Comparison of ENCODE assay signal across 8 cellular contexts in genomic region chr21:41369105-41369914, GRCh38. TPM values are rescaled to one million over a fixed set of nuclear protein-coding genes. Genes with fewer than 3 reads are reported as not detected.
A peak's percentile ranks its signal among the peaks of the same experiment; 100 is the strongest.
DNase-seq lines count a peak whose midpoint lies in the region; ATAC-seq lines count a peak whose summit lies in the region.

No MANE protein-coding gene starts in this region.

- H3K27ac ChIP-seq in BLaER1 treated with 17β-estradiol and CSF1 and Interleukin-3, amounts not matched to agents 10 nM and 100 nM: peak overlapping the region in 10 of 11 experiments; percentile 34 to 83 (median 70); a peak in 19 of 22 replicates

- peaks cover 0 to 63% (median 0%) of the 10 kb centered on the region in 11 experiments; a peak in 4 of 22 replicates for H4K20me1 ChIP-seq in BLaER1 treated with 17β-estradiol and CSF1 and Interleukin-3, amounts not matched to agents 10 nM and 100 nM

- peak overlapping the region; percentile 86 to 97 (median 95) for H3K4me2 ChIP-seq in BLaER1 treated with 17β-estradiol and CSF1 and Interleukin-3, amounts not matched to agents 10 nM and 100 nM

- H3K9ac ChIP-seq in BLaER1 treated with 17β-estradiol and CSF1 and Interleukin-3, amounts not matched to agents 10 nM and 100 nM: peak overlapping the region in 10 of 11 experiments; percentile 41 to 73 (median 60); a peak in 19 of 22 replicates

- peak overlapping the region; percentile 77 for H3K4me3 Mint-ChIP-seq in stimulated activated effector memory CD8-positive, alpha-beta T cell treated with anti-CD3 and anti-CD28 coated beads, Interleukin-12 subunit alpha, Interleukin-12 subunit beta, amount 100 ng/mL, for 72 hours

- H3K4me1 ChIP-seq in BLaER1 treated with 17β-estradiol and CSF1 and Interleukin-3, amounts not matched to agents 10 nM and 100 nM: peaks cover 49 to 61% (median 57%) of the 10 kb centered on the region in 10 experiments

- H3K36me3 Mint-ChIP-seq in activated naive CD4-positive, alpha-beta T cell treated with anti-CD3 and anti-CD28 coated beads, Interleukin-2, amount 50 U/mL, for 72 hours: peaks cover 9 to 19% of the 10 kb centered on the region in 2 donors
- H3K36me3 Mint-ChIP-seq in stimulated activated effector memory CD8-positive, alpha-beta T cell treated with anti-CD3 and anti-CD28 coated beads, Interleukin-12 subunit alpha, Interleukin-12 subunit beta, amount 100 ng/mL, for 72 hours: no peaks in the 10 kb centered on the region

- peak; percentile 85 for DNase-seq in NCI-H82 (lab: John Stamatoyannopoulos, UW)
- DNase-seq in activated naive CD4-positive, alpha-beta T cell treated with anti-CD3 and anti-CD28 coated beads, Interleukin-2, amount 50 U/mL, for 72 hours (ENCODE audit: low spot score in 2 of 2): peak; percentile 31 to 69
- DNase-seq in iPS-NIHi11 (ENCODE audit: low spot score): peak; percentile 84
- DNase-seq in stimulated activated effector memory CD8-positive, alpha-beta T cell treated with anti-CD3 and anti-CD28 coated beads, Interleukin-12 subunit alpha, Interleukin-12 subunit beta, amount 100 ng/mL, for 72 hours (ENCODE audit: low spot score in 2 of 2): peak in 1 of 2 donors; percentile 71

- H3K27me3 ChIP-seq in BLaER1 treated with 17β-estradiol and CSF1 and Interleukin-3, amounts not matched to agents 10 nM and 100 nM: no peaks in the 10 kb centered on the region

- no peaks in the 10 kb centered on the region for H3K9me3 Mint-ChIP-seq in activated naive CD4-positive, alpha-beta T cell treated with anti-CD3 and anti-CD28 coated beads, Interleukin-2, amount 50 U/mL, for 72 hours
- H3K9me3 Mint-ChIP-seq in stimulated activated effector memory CD8-positive, alpha-beta T cell treated with anti-CD3 and anti-CD28 coated beads, Interleukin-12 subunit alpha, Interleukin-12 subunit beta, amount 100 ng/mL, for 72 hours: no peaks in the 10 kb centered on the region

- peak overlapping the region in 8 of 10 experiments; percentile 28 to 52 (median 40); a peak in 14 of 20 replicates for H3K4me3 ChIP-seq in BLaER1 treated with 17β-estradiol and CSF1 and Interleukin-3, amounts not matched to agents 10 nM and 100 nM

- H3K36me3 ChIP-seq in BLaER1 treated with 17β-estradiol and CSF1 and Interleukin-3, amounts not matched to agents 10 nM and 100 nM: peaks cover 0 to 20% (median 0%) of the 10 kb centered on the region in 11 experiments; a peak in 3 of 22 replicates

- no peaks in the 10 kb centered on the region for H3K9me3 ChIP-seq in BLaER1 treated with 17β-estradiol and CSF1 and Interleukin-3, amounts not matched to agents 10 nM and 100 nM (replicated peaks in 1 of 11)

- peaks cover 53% of the 10 kb centered on the region for H3K4me1 Mint-ChIP-seq in stimulated activated effector memory CD8-positive, alpha-beta T cell treated with anti-CD3 and anti-CD28 coated beads, Interleukin-12 subunit alpha, Interleukin-12 subunit beta, amount 100 ng/mL, for 72 hours

- peak overlapping the region; percentile 88 to 92 for H3K27ac Mint-ChIP-seq in activated naive CD4-positive, alpha-beta T cell treated with anti-CD3 and anti-CD28 coated beads, Interleukin-2, amount 50 U/mL, for 72 hours
- peak overlapping the region; percentile 94 for H3K27ac Mint-ChIP-seq in stimulated activated effector memory CD8-positive, alpha-beta T cell treated with anti-CD3 and anti-CD28 coated beads, Interleukin-12 subunit alpha, Interleukin-12 subunit beta, amount 100 ng/mL, for 72 hours

- peak; percentile 31 for ATAC-seq in GM21390 (IDR thresholded peaks at IDR 0.05; ENCODE audit: unreplicated experiment)
- peak; percentile 66 to 89 for ATAC-seq in activated naive CD4-positive, alpha-beta T cell treated with anti-CD3 and anti-CD28 coated beads, Interleukin-2, amount 50 U/mL, for 72 hours
- ATAC-seq in stimulated activated effector memory CD8-positive, alpha-beta T cell treated with anti-CD3 and anti-CD28 coated beads, Interleukin-12 subunit alpha, Interleukin-12 subunit beta, amount 100 ng/mL, for 72 hours: peak; percentile 82
- ATAC-seq in HG03342 (IDR thresholded peaks at IDR 0.05; ENCODE audit: unreplicated experiment): no peak
- no peak for ATAC-seq in HG03039 (IDR thresholded peaks at IDR 0.05; ENCODE audit: unreplicated experiment)

RNA-seq across cellular contexts. Expression of gene MX2, which starts 7.5 kb away (rescaled TPM):
- total RNA-seq in activated naive CD4-positive, alpha-beta T cell treated with anti-CD3 and anti-CD28 coated beads, Interleukin-2, amount 50 U/mL, for 72 hours: 10 to 100 TPM in 1 of 2 donors, 1 to 10 TPM in 1; 3.6 to 79.4 TPM

RNA-seq across cellular contexts. Expression of gene FAM3B, which starts 52.7 kb away (rescaled TPM):
- not detected for total RNA-seq in activated naive CD4-positive, alpha-beta T cell treated with anti-CD3 and anti-CD28 coated beads, Interleukin-2, amount 50 U/mL, for 72 hours

RNA-seq across cellular contexts. Expression of gene MX1, which starts 56.7 kb away (rescaled TPM):
- 100 to 1,000 TPM in 1 of 2 donors, 10 to 100 TPM in 1; 18.0 to 365 TPM for total RNA-seq in activated naive CD4-positive, alpha-beta T cell treated with anti-CD3 and anti-CD28 coated beads, Interleukin-2, amount 50 U/mL, for 72 hours

Comparison
In these comparisons a context has a peak if more than half of its experiments do, and no peak if none do; other contexts are left out.
1. ATAC-seq: peak in GM21390 (single experiment), activated naive CD4-positive, alpha-beta T cell treated with anti-CD3 and anti-CD28 coated beads, Interleukin-2, amount 50 U/mL, for 72 hours (2 of 2) and stimulated activated effector memory CD8-positive, alpha-beta T cell treated with anti-CD3 and anti-CD28 coated beads, Interleukin-12 subunit alpha, Interleukin-12 subunit beta, amount 100 ng/mL, for 72 hours (single experiment); none in HG03342 (single experiment) and HG03039 (single experiment).